ENCODE assay signal across 17 cellular contexts in genomic region chr1:238674331-238674730, GRCh38.
DNase-seq lines count a peak whose midpoint lies in the region; ATAC-seq and TF ChIP-seq lines count a peak whose summit lies in the region.
"Had no signal": no experiment of that assay in that cellular context is flagged by ENCODE, and none has a peak within 500 bp of the region (broad histone marks: within the 10 kb centered on the region; RNA-seq: fewer than 3 reads in every experiment).

No MANE protein-coding gene starts in this region.

- H3K27ac ChIP-seq in cardiac muscle cell (peak overlapping the region; percentile 69), heart right ventricle (no peak overlapping the region), SJCRH30 (peak overlapping the region; percentile 73), foreskin keratinocyte (no peak overlapping the region)
- H3K27ac ChIP-seq: BLaER1 had no signal

- H3K36me3 Mint-ChIP-seq in activated CD8-positive, alpha-beta T cell treated with anti-CD3 and anti-CD28 coated beads, Interleukin-2, amount 10 ng/mL, durations not matched to agents 7 days and 5 days (ENCODE audit: low read depth) = no peaks in the 10 kb centered on the region
- H3K36me3 Mint-ChIP-seq: CD14-positive monocyte; CD4-positive, alpha-beta memory T cell had no signal

- H3K36me3 ChIP-seq in cardiac muscle cell = no peaks in the 10 kb centered on the region
- H3K36me3 ChIP-seq in heart right ventricle = no peaks in the 10 kb centered on the region
- H3K36me3 ChIP-seq in SJCRH30 = no peaks in the 10 kb centered on the region
- H3K36me3 ChIP-seq: BLaER1 had no signal

- no peak for TF ChIP-seq CTCF in cardiac muscle cell (IDR thresholded peaks at IDR 0.05; ENCODE audit: low read depth, low read length)
- no peak for TF ChIP-seq CTCF in heart right ventricle (IDR thresholded peaks at IDR 0.05)
- no peak for TF ChIP-seq CTCF in foreskin keratinocyte (conservative IDR thresholded peaks at IDR 0.05)

- CTCF ChIA-PET in activated CD8-positive, alpha-beta T cell treated with anti-CD3 and anti-CD28 coated beads, Interleukin-2, amount 10 ng/mL, durations not matched to agents 7 days and 5 days (lab: Charles Lee) = no interaction called here

- DNase-seq in cardiac muscle cell (ENCODE audit: low read depth in 1 of 2, low spot score in 1 of 2) (no peak), heart right ventricle (no peak), SJCRH30 (peak in 1 of 2 experiments; percentile 2), foreskin keratinocyte (peak in 1 of 2 donors; percentile 27)
- DNase-seq in activated CD8-positive, alpha-beta T cell treated with anti-CD3 and anti-CD28 coated beads, Interleukin-2, amount 10 ng/mL, durations not matched to agents 7 days and 5 days = no peak
- DNase-seq: 8988T; Calu3; CD4-positive, alpha-beta memory T cell; DMS53; DND-41; EL; H9 had no signal

- peaks cover 4% of the 10 kb centered on the region for H3K9me3 Mint-ChIP-seq in activated CD8-positive, alpha-beta T cell treated with anti-CD3 and anti-CD28 coated beads, Interleukin-2, amount 10 ng/mL, durations not matched to agents 7 days and 5 days (ENCODE audit: insufficient read depth)
- H3K9me3 Mint-ChIP-seq: H9 had no signal

- intact Hi-C loops in heart right ventricle (cut with DNase I) = no loop called here

- H3K27me3 ChIP-seq in cardiac muscle cell (no peaks in the 10 kb centered on the region), heart right ventricle (no peaks in the 10 kb centered on the region), SJCRH30 (no peaks in the 10 kb centered on the region), foreskin keratinocyte (no peaks in the 10 kb centered on the region)
- H3K27me3 ChIP-seq: BLaER1 had no signal

- no peak for ATAC-seq in heart right ventricle
- peak; percentile 41 for ATAC-seq in foreskin keratinocyte
- ATAC-seq in HG03432 (IDR thresholded peaks at IDR 0.05; ENCODE audit: unreplicated experiment) = no peak
- no peak for ATAC-seq in GM18517 (IDR thresholded peaks at IDR 0.05; ENCODE audit: unreplicated experiment)
- ATAC-seq in activated CD8-positive, alpha-beta T cell treated with anti-CD3 and anti-CD28 coated beads, Interleukin-2, amount 10 ng/mL, durations not matched to agents 7 days and 5 days = no peak

- no peaks in the 10 kb centered on the region for H3K27me3 Mint-ChIP-seq in activated CD8-positive, alpha-beta T cell treated with anti-CD3 and anti-CD28 coated beads, Interleukin-2, amount 10 ng/mL, durations not matched to agents 7 days and 5 days (ENCODE audit: low read depth)
- H3K27me3 Mint-ChIP-seq: CD4-positive, alpha-beta memory T cell had no signal

- WGBS in heart right ventricle, 2 donors = 37 to 42% methylated on average over 1 of the region's 1 CpG

- POLR2A ChIA-PET in activated CD8-positive, alpha-beta T cell treated with anti-CD3 and anti-CD28 coated beads, Interleukin-2, amount 10 ng/mL, durations not matched to agents 7 days and 5 days (lab: Charles Lee) = no interaction called here

- H3K27ac Mint-ChIP-seq in activated CD8-positive, alpha-beta T cell treated with anti-CD3 and anti-CD28 coated beads, Interleukin-2, amount 10 ng/mL, durations not matched to agents 7 days and 5 days = no peak overlapping the region
- H3K27ac Mint-ChIP-seq: CD14-positive monocyte; CD4-positive, alpha-beta memory T cell had no signal

- H3K4me3 ChIP-seq in cardiac muscle cell (no peak overlapping the region), heart right ventricle (no peak overlapping the region), SJCRH30 (no peak overlapping the region)
- H3K4me3 ChIP-seq: BLaER1, GM12878 had no signal

- no peaks in the 10 kb centered on the region for H3K4me1 Mint-ChIP-seq in activated CD8-positive, alpha-beta T cell treated with anti-CD3 and anti-CD28 coated beads, Interleukin-2, amount 10 ng/mL, durations not matched to agents 7 days and 5 days (ENCODE audit: low read depth)
- H3K4me1 Mint-ChIP-seq: CD14-positive monocyte; CD4-positive, alpha-beta memory T cell had no signal

- no peak overlapping the region for H3K4me3 Mint-ChIP-seq in activated CD8-positive, alpha-beta T cell treated with anti-CD3 and anti-CD28 coated beads, Interleukin-2, amount 10 ng/mL, durations not matched to agents 7 days and 5 days
- H3K4me3 Mint-ChIP-seq: CD14-positive monocyte; CD4-positive, alpha-beta memory T cell; H9 had no signal

- H3K9me3 ChIP-seq in cardiac muscle cell (ENCODE audit: low read depth) (no peaks in the 10 kb centered on the region), heart right ventricle (no peaks in the 10 kb centered on the region), SJCRH30 (replicated peaks) (no peaks in the 10 kb centered on the region)
- H3K9me3 ChIP-seq: BLaER1 had no signal

- H3K4me1 ChIP-seq in cardiac muscle cell (ENCODE audit: low read depth) (peaks cover 29% of the 10 kb centered on the region), heart right ventricle (no peaks in the 10 kb centered on the region), SJCRH30 (peaks cover 40% of the 10 kb centered on the region), foreskin keratinocyte (peaks cover 7% of the 10 kb centered on the region)
- H3K4me1 ChIP-seq: BLaER1 had no signal

Comparison
In these comparisons a context has a peak if more than half of its experiments do, and no peak if none do; other contexts are left out.
1. H3K27ac ChIP-seq: peak in cardiac muscle cell (single experiment) and SJCRH30 (single experiment); none in heart right ventricle (0 of 10) and foreskin keratinocyte (single experiment).